ENCODE assay signal across 1 cellular context in genomic region chr6:157323114-157323923, GRCh38.
TF ChIP-seq lines count a peak whose summit lies in the region.

Gene TMEM242, minus strand, starts transcription at chr6:157323519. Its CDS starts 20 bp downstream, at chr6:157323499.

TF ChIP-seq in HepG2, 621 proteins besides CTCF, POLR2A, EP300 and RAD21 (continued from another document and continues in another):
- TF ChIP-seq ZBTB2 (CRISPR knock-in tag; IDR thresholded peaks at IDR 0.05; ENCODE audit: low read depth) (peak; percentile 51; the same call in 1 of the 2 replicates), ZNF143 (CRISPR knock-in tag; IDR thresholded peaks at IDR 0.05) (peak; percentile 73), MYPOP (CRISPR knock-in tag; IDR thresholded peaks at IDR 0.05) (peak; percentile 78; the same call in 1 of the 2 replicates), ZNF503 (CRISPR knock-in tag; IDR thresholded peaks at IDR 0.05) (peak; percentile 91), ZNF512 (CRISPR knock-in tag; IDR thresholded peaks at IDR 0.05) (no peak; the same call in none of the 2 replicates), ZNF225 (CRISPR knock-in tag; IDR thresholded peaks at IDR 0.05) (peak; percentile 97), ZNF670 (CRISPR knock-in tag; IDR thresholded peaks at IDR 0.05; ENCODE audit: borderline replicate concordance) (peak; percentile 100; the same call in 1 of the 2 replicates), PPARG (CRISPR knock-in tag; conservative IDR thresholded peaks at IDR 0.05) (peak; percentile 83), SUZ12 (IDR thresholded peaks at IDR 0.05; ENCODE audit: low read depth, low read length) (no peak), ZNF691 (CRISPR knock-in tag; IDR thresholded peaks at IDR 0.05; ENCODE audit: borderline replicate concordance, low read depth) (peak; percentile 92; the same call in 1 of the 2 replicates), ZNF138 (CRISPR knock-in tag; IDR thresholded peaks at IDR 0.05; ENCODE audit: low read depth) (peak; percentile 90; the same call in 1 of the 2 replicates), FOXA1 (IDR thresholded peaks at IDR 0.05) (no peak), FOXA1 (CRISPR knock-in tag; IDR thresholded peaks at IDR 0.05) (peak; percentile 75), HNRNPLL (IDR thresholded peaks at IDR 0.05; ENCODE audit: low read depth, low read length, poor library complexity, severe bottlenecking) (peak; percentile 66), ZNF17 (CRISPR knock-in tag; IDR thresholded peaks at IDR 0.05) (peak; percentile 87; the same call in 1 of the 2 replicates), TGIF2 (CRISPR knock-in tag; IDR thresholded peaks at IDR 0.05) (peak; percentile 98), ZNF713 (CRISPR knock-in tag; IDR thresholded peaks at IDR 0.05) (peak; percentile 94), MLX (CRISPR knock-in tag; IDR thresholded peaks at IDR 0.05) (peak; percentile 70; the same call in 1 of the 2 replicates), MLXIP (CRISPR knock-in tag; IDR thresholded peaks at IDR 0.05; ENCODE audit: borderline replicate concordance) (peak; percentile 82; the same call in 1 of the 2 replicates), DR1 (CRISPR knock-in tag; IDR thresholded peaks at IDR 0.05) (peak; percentile 91), NCOA5 (CRISPR knock-in tag; IDR thresholded peaks at IDR 0.05) (no peak), MBNL3 (CRISPR knock-in tag; conservative IDR thresholded peaks at IDR 0.05) (no peak), ZNF850 (CRISPR knock-in tag; conservative IDR thresholded peaks at IDR 0.05) (0 out of 2 replicates have a peak, but pooled peaks have one; percentile 70), YEATS2 (CRISPR knock-in tag; IDR thresholded peaks at IDR 0.05; ENCODE audit: borderline replicate concordance) (peak; percentile 97), ZNF879 (CRISPR knock-in tag; IDR thresholded peaks at IDR 0.05) (peak; percentile 93), RCOR2 (CRISPR knock-in tag; IDR thresholded peaks at IDR 0.05) (peak; percentile 72), SCMH1 (CRISPR knock-in tag; IDR thresholded peaks at IDR 0.05; ENCODE audit: borderline replicate concordance) (no peak), ELF3 (CRISPR knock-in tag; IDR thresholded peaks at IDR 0.05) (peak; percentile 94), ETV6 (CRISPR knock-in tag; conservative IDR thresholded peaks at IDR 0.05) (peak; percentile 96), ZC3H4 (CRISPR knock-in tag; IDR thresholded peaks at IDR 0.05; ENCODE audit: borderline replicate concordance) (peak; percentile 96), ZFX (CRISPR knock-in tag; IDR thresholded peaks at IDR 0.05; ENCODE audit: low read depth) (peak; percentile 99), KDM5B (CRISPR knock-in tag; IDR thresholded peaks at IDR 0.05; ENCODE audit: borderline replicate concordance) (peak; percentile 96), SMC3 (IDR thresholded peaks at IDR 0.05; ENCODE audit: low read length) (peak; percentile 6; the same call in 1 of the 2 replicates), ZNF430 (CRISPR knock-in tag; IDR thresholded peaks at IDR 0.05) (peak; percentile 99), MYNN (CRISPR knock-in tag; IDR thresholded peaks at IDR 0.05; ENCODE audit: low read depth) (peak; percentile 78), PRPF4 (IDR thresholded peaks at IDR 0.05; ENCODE audit: low read depth, low read length, poor library complexity, severe bottlenecking) (peak; percentile 76), THAP7 (CRISPR knock-in tag; IDR thresholded peaks at IDR 0.05) (peak; percentile 96), SP2 (CRISPR knock-in tag; IDR thresholded peaks at IDR 0.05) (no peak; the same call in none of the 2 replicates), ZGPAT (CRISPR knock-in tag; IDR thresholded peaks at IDR 0.05) (peak; percentile 100), ZBTB4 (CRISPR knock-in tag; IDR thresholded peaks at IDR 0.05; ENCODE audit: borderline replicate concordance) (peak; percentile 89; the same call in 1 of the 2 replicates), GTF2F1 (IDR thresholded peaks at IDR 0.05; ENCODE audit: low read length) (peak; percentile 60; the same call in 1 of the 2 replicates), ELF1 (CRISPR knock-in tag; IDR thresholded peaks at IDR 0.05) (peak; percentile 84), ZNF282 (IDR thresholded peaks at IDR 0.05; ENCODE audit: partially characterized antibody) (no peak), ZNF552 (CRISPR knock-in tag; IDR thresholded peaks at IDR 0.05; ENCODE audit: borderline replicate concordance) (peak; percentile 98)
